1 cellular context compared by ENCODE assay signal in genomic region chr7:45591101-45591906, GRCh38.
TF ChIP-seq lines count a peak whose summit lies in the region.

No MANE protein-coding gene starts in this region.

TF ChIP-seq in SK-N-SH treated with all-trans-retinoic acid at 6 μM for 48 hours, 23 proteins besides CTCF, POLR2A, EP300 and RAD21 (continued from another document):
- no peak for TF ChIP-seq TSHZ2 (CRISPR knock-in tag; IDR thresholded peaks at IDR 0.05)
- no peak for TF ChIP-seq ZFP3 (CRISPR knock-in tag; IDR thresholded peaks at IDR 0.05)
- no peak for TF ChIP-seq BACH2 (CRISPR knock-in tag; IDR thresholded peaks at IDR 0.05; ENCODE audit: borderline replicate concordance)
- no peak for TF ChIP-seq ZNF8 (CRISPR knock-in tag; IDR thresholded peaks at IDR 0.05)
- no peak for TF ChIP-seq ZNF70 (CRISPR knock-in tag; IDR thresholded peaks at IDR 0.05)
- TF ChIP-seq PATZ1 (CRISPR knock-in tag; IDR thresholded peaks at IDR 0.05; ENCODE audit: borderline replicate concordance): no peak
- TF ChIP-seq ESRRG (CRISPR knock-in tag; IDR thresholded peaks at IDR 0.05): no peak
